In the genomic region with DNA sequence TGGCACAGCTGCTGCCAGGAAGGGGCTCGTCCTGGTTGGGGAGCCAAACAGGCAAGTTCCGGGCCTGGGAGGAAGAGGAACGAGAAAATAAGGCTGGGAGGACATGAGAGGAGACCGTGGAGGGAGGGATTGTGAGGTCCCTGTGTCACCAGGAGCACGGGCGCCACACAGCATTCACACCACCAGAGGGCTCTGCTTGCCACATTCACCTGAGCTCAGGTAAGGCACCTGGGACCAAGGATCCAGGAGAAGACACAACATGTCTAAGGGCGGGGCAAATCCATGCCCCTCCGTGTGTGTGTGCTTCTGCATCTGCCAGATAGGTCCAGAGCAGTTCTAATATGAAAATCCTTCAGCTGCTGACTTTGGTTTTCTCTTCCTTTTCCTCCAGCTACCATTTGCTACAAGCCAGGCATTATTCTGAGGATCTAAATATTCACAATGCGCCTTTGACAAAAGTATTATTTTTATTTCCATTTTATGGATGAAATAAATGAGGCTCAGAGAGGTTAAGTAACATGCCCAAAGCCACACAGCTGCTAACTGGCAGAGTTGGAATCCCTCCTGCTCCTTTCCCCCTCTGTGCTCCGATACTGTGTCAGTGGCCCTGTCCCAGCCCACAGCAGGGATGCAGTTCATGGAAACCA, we compare ENCODE assay signal across 1 cellular context.
TF ChIP-seq lines count a peak whose summit lies in the region.

No MANE protein-coding gene starts in this region.

TF ChIP-seq in HepG2, 621 proteins besides CTCF, POLR2A, EP300 and RAD21:
- TF ChIP-seq, protein P1, sequence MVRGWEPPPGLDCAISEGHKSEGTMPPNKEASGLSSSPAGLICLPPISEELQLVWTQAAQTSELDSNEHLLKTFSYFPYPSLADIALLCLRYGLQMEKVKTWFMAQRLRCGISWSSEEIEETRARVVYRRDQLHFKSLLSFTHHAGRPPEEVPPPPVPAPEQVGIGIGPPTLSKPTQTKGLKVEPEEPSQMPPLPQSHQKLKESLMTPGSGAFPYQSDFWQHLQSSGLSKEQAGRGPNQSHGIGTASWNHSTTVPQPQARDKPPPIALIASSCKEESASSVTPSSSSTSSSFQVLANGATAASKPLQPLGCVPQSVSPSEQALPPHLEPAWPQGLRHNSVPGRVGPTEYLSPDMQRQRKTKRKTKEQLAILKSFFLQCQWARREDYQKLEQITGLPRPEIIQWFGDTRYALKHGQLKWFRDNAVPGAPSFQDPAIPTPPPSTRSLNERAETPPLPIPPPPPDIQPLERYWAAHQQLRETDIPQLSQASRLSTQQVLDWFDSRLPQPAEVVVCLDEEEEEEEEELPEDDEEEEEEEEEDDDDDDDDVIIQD (CRISPR knock-in tag; IDR thresholded peaks at IDR 0.05; ENCODE audit: low read depth), result no peak
- peak; percentile 99 for TF ChIP-seq ZEB1 (IDR thresholded peaks at IDR 0.05; ENCODE audit: insufficient replicate concordance, low read depth)
- TF ChIP-seq, protein P2, sequence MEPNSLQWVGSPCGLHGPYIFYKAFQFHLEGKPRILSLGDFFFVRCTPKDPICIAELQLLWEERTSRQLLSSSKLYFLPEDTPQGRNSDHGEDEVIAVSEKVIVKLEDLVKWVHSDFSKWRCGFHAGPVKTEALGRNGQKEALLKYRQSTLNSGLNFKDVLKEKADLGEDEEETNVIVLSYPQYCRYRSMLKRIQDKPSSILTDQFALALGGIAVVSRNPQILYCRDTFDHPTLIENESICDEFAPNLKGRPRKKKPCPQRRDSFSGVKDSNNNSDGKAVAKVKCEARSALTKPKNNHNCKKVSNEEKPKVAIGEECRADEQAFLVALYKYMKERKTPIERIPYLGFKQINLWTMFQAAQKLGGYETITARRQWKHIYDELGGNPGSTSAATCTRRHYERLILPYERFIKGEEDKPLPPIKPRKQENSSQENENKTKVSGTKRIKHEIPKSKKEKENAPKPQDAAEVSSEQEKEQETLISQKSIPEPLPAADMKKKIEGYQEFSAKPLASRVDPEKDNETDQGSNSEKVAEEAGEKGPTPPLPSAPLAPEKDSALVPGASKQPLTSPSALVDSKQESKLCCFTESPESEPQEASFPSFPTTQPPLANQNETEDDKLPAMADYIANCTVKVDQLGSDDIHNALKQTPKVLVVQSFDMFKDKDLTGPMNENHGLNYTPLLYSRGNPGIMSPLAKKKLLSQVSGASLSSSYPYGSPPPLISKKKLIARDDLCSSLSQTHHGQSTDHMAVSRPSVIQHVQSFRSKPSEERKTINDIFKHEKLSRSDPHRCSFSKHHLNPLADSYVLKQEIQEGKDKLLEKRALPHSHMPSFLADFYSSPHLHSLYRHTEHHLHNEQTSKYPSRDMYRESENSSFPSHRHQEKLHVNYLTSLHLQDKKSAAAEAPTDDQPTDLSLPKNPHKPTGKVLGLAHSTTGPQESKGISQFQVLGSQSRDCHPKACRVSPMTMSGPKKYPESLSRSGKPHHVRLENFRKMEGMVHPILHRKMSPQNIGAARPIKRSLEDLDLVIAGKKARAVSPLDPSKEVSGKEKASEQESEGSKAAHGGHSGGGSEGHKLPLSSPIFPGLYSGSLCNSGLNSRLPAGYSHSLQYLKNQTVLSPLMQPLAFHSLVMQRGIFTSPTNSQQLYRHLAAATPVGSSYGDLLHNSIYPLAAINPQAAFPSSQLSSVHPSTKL (CRISPR knock-in tag; IDR thresholded peaks at IDR 0.05), result no peak
- TF ChIP-seq HHEX (CRISPR knock-in tag; IDR thresholded peaks at IDR 0.05), result no peak
- TF ChIP-seq TSC22D2 (CRISPR knock-in tag; IDR thresholded peaks at IDR 0.05; ENCODE audit: borderline replicate concordance), result 0 out of 2 replicates have a peak, but pooled peaks have one; percentile 39
- peak; percentile 29 for TF ChIP-seq XRCC5 (optimal IDR thresholded peaks at IDR 0.05; ENCODE audit: low read length)
- TF ChIP-seq, protein P3, sequence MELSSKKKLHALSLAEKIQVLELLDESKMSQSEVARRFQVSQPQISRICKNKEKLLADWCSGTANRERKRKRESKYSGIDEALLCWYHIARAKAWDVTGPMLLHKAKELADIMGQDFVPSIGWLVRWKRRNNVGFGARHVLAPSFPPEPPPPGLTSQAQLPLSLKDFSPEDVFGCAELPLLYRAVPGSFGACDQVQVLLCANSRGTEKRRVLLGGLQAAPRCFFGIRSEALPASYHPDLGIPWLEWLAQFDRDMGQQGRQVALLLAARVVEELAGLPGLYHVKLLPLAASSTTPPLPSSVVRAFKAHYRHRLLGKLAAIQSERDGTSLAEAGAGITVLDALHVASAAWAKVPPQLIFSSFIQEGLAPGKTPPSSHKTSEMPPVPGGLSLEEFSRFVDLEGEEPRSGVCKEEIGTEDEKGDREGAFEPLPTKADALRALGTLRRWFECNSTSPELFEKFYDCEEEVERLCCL (CRISPR knock-in tag; IDR thresholded peaks at IDR 0.05; ENCODE audit: borderline replicate concordance), result no peak
- TF ChIP-seq STAG1 (CRISPR knock-in tag; IDR thresholded peaks at IDR 0.05), result peak; percentile 60
- peak; percentile 82 for TF ChIP-seq TEAD3 (CRISPR knock-in tag; optimal IDR thresholded peaks at IDR 0.05; ENCODE audit: borderline replicate concordance)
- peak; percentile 31; the same call in 1 of the 2 replicates for TF ChIP-seq SMC3 (IDR thresholded peaks at IDR 0.05; ENCODE audit: low read length)
- TF ChIP-seq ZNF768 (CRISPR knock-in tag; IDR thresholded peaks at IDR 0.05), result peak; percentile 79
